In the genomic region with DNA sequence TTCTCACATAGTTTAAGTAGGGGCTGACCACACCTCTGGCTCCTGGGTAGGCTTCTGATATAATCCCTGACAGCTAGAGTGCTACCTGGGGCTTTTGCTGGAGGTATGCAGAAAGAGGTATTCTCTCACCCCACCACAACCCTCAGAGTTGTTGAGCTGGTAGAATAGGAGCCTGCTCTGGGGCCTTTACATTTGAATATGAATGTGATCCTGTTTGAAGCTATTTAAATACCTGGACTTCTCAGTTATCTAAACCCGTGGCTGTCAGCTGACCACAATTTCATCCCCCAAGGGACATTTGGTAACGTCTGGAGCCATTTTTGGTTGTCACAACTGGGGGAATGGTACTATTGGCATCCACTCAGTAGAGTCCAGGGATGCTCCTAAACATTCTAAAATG, we compare ENCODE assay signal across 23 cellular contexts.
"Had no signal": no experiment of that assay in that cellular context is flagged by ENCODE, and none has a peak within 500 bp of the region (broad histone marks: within the 10 kb centered on the region; RNA-seq: fewer than 3 reads in every experiment).

No MANE protein-coding gene starts in this region.

- H3K27me3 ChIP-seq: brain microvascular endothelial cell, gastroesophageal sphincter, hepatocyte, ovary, right lobe of liver, tibial nerve had no signal

- H3K4me1 ChIP-seq: gastroesophageal sphincter, right lobe of liver, tibial nerve had no signal

- H3K9me3 ChIP-seq: gastroesophageal sphincter, ovary, right lobe of liver had no signal

- H3K4me3 ChIP-seq: coronary artery, dorsolateral prefrontal cortex, gastroesophageal sphincter, hepatocyte, ovary, right lobe of liver, tibial nerve had no signal

- H3K36me3 ChIP-seq: brain microvascular endothelial cell, gastroesophageal sphincter, ovary, right lobe of liver, tibial nerve had no signal

- DNase-seq: activated CD4-positive, alpha-beta T cell treated with anti-CD3 and anti-CD28 coated beads, Interleukin-2, amount 10 ng/mL, durations not matched to agents 24 days and 14 days; activated CD4-positive, CD25-positive, alpha-beta regulatory T cell; activated CD8-positive, alpha-beta T cell treated with anti-CD3 and anti-CD28 coated beads for 36 hours; activated gamma-delta T cell treated with Interleukin-2 at 50 U/mL for 16 hours; activated naive CD4-positive, alpha-beta T cell treated with anti-CD3 and anti-CD28 coated beads, Interleukin-2, amount 50 U/mL, for 16 hours; activated T-cell treated with anti-CD3 and anti-CD28 coated beads, Interleukin-2, amount 50 U/mL, for 4 hours; amniotic stem cell; brain microvascular endothelial cell; dorsolateral prefrontal cortex; effector memory CD8-positive, alpha-beta T cell; kidney; midbrain; naive thymus-derived CD4-positive, alpha-beta T cell; ovary; right lobe of liver; stimulated activated CD4-positive, alpha-beta T cell treated with anti-CD3 and anti-CD28 coated beads, Interleukin-2, amount 100 ng/mL, for 48 hours; stimulated activated naive CD4-positive, alpha-beta T cell treated with Interleukin-2 at 50 U/mL for 16 hours; T-helper 1 cell had no signal

- H3K4me2 ChIP-seq: hepatocyte had no signal

- H2AFZ ChIP-seq: hepatocyte had no signal

- H3K27ac ChIP-seq: brain microvascular endothelial cell, coronary artery, dorsolateral prefrontal cortex, gastroesophageal sphincter, hepatocyte, ovary, right lobe of liver, tibial nerve had no signal

- ATAC-seq: activated CD8-positive, alpha-beta T cell treated with anti-CD3 and anti-CD28 coated beads for 36 hours; activated T-cell treated with anti-CD3 and anti-CD28 coated beads, Interleukin-2, amount 50 U/mL, for 4 hours; activated T-helper 17 cell treated with anti-CD3 and anti-CD28 coated beads, Interleukin-2, amount 50 U/mL, for 72 hours; effector memory CD8-positive, alpha-beta T cell; gastroesophageal sphincter; naive thymus-derived CD4-positive, alpha-beta T cell; right lobe of liver had no signal

- H3K79me2 ChIP-seq: hepatocyte had no signal
